In the genomic region with DNA sequence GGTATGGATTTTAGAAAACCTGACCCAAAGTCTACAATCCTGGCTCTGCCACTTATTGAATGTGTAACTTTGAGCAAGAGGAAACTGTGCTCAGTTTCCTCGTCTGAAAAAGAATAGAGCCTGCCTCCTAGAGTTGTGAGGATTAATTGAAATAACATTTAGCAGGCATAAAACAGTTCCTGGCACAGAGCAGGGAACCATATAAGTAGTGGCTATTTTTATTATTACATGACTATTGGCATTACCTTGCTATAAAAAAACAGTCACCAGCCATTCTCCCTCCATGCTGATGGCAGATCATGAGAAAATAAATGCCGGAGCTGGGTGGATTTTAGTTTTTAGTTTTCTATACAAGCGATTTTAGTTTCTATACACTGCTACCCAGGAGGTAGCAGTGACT, we compare ENCODE assay signal across 1 cellular context.
TF ChIP-seq lines count a peak whose summit lies in the region.

No MANE protein-coding gene starts in this region.

TF ChIP-seq in WTC11, 78 proteins besides CTCF, POLR2A, EP300 and RAD21 (continued from another document):
- TF ChIP-seq, protein P1, sequence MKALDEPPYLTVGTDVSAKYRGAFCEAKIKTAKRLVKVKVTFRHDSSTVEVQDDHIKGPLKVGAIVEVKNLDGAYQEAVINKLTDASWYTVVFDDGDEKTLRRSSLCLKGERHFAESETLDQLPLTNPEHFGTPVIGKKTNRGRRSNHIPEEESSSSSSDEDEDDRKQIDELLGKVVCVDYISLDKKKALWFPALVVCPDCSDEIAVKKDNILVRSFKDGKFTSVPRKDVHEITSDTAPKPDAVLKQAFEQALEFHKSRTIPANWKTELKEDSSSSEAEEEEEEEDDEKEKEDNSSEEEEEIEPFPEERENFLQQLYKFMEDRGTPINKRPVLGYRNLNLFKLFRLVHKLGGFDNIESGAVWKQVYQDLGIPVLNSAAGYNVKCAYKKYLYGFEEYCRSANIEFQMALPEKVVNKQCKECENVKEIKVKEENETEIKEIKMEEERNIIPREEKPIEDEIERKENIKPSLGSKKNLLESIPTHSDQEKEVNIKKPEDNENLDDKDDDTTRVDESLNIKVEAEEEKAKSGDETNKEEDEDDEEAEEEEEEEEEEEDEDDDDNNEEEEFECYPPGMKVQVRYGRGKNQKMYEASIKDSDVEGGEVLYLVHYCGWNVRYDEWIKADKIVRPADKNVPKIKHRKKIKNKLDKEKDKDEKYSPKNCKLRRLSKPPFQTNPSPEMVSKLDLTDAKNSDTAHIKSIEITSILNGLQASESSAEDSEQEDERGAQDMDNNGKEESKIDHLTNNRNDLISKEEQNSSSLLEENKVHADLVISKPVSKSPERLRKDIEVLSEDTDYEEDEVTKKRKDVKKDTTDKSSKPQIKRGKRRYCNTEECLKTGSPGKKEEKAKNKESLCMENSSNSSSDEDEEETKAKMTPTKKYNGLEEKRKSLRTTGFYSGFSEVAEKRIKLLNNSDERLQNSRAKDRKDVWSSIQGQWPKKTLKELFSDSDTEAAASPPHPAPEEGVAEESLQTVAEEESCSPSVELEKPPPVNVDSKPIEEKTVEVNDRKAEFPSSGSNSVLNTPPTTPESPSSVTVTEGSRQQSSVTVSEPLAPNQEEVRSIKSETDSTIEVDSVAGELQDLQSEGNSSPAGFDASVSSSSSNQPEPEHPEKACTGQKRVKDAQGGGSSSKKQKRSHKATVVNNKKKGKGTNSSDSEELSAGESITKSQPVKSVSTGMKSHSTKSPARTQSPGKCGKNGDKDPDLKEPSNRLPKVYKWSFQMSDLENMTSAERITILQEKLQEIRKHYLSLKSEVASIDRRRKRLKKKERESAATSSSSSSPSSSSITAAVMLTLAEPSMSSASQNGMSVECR (CRISPR knock-in tag; IDR thresholded peaks at IDR 0.05; ENCODE audit: borderline replicate concordance) = no peak
- TF ChIP-seq MXD4 (CRISPR knock-in tag; IDR thresholded peaks at IDR 0.05; ENCODE audit: borderline replicate concordance) (no peak), JUN (CRISPR knock-in tag; IDR thresholded peaks at IDR 0.05) (no peak), ZNF263 (CRISPR knock-in tag; IDR thresholded peaks at IDR 0.05; ENCODE audit: low read depth) (no peak), ELF4 (CRISPR knock-in tag; IDR thresholded peaks at IDR 0.05; ENCODE audit: low read depth) (no peak), FOXP1 (CRISPR knock-in tag; IDR thresholded peaks at IDR 0.05; ENCODE audit: borderline replicate concordance) (no peak), OVOL2 (CRISPR knock-in tag; IDR thresholded peaks at IDR 0.05; ENCODE audit: borderline replicate concordance) (no peak)
- TF ChIP-seq, protein P2, sequence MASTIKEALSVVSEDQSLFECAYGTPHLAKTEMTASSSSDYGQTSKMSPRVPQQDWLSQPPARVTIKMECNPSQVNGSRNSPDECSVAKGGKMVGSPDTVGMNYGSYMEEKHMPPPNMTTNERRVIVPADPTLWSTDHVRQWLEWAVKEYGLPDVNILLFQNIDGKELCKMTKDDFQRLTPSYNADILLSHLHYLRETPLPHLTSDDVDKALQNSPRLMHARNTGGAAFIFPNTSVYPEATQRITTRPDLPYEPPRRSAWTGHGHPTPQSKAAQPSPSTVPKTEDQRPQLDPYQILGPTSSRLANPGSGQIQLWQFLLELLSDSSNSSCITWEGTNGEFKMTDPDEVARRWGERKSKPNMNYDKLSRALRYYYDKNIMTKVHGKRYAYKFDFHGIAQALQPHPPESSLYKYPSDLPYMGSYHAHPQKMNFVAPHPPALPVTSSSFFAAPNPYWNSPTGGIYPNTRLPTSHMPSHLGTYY (CRISPR knock-in tag; IDR thresholded peaks at IDR 0.05) = no peak
